Comparison of ENCODE assay signal across 8 cellular contexts in genomic region chr13:94860981-94861407, GRCh38.
DNase-seq lines count a peak whose midpoint lies in the region; ATAC-seq and TF ChIP-seq lines count a peak whose summit lies in the region.

No MANE protein-coding gene starts in this region.

- no peak for TF ChIP-seq CTCF in right atrium auricular region (IDR thresholded peaks at IDR 0.05)
- no peak for TF ChIP-seq CTCF in Loucy (conservative IDR thresholded peaks at IDR 0.05; ENCODE audit: low read length)
- TF ChIP-seq CTCF in coronary artery (IDR thresholded peaks at IDR 0.05), result no peak
- TF ChIP-seq CTCF in osteoblast (IDR thresholded peaks at IDR 0.05; ENCODE audit: extremely low read depth, low read depth, low read length), result no peak
- TF ChIP-seq CTCF in GM13976 (IDR thresholded peaks at IDR 0.05; ENCODE audit: borderline replicate concordance, control extremely low read depth, extremely low read depth, insufficient read depth, missing control alignments), result no peak

- H3K4me3 ChIP-seq in right atrium auricular region, result peak overlapping the region in 1 of 2 donors; percentile 28
- peak overlapping the region; percentile 71 for H3K4me3 ChIP-seq in Loucy (ENCODE audit: low read length, poor library complexity, severe bottlenecking)
- peak overlapping the region; percentile 56 for H3K4me3 ChIP-seq in coronary artery
- H3K4me3 ChIP-seq in osteoblast (ENCODE audit: insufficient read depth, low read length), result peak overlapping the region; percentile 77

- H3K9me3 ChIP-seq in right atrium auricular region, result no peaks in the 10 kb centered on the region
- H3K9me3 ChIP-seq in Loucy (ENCODE audit: insufficient read depth, low read depth, low read length), result no peaks in the 10 kb centered on the region
- no peaks in the 10 kb centered on the region for H3K9me3 ChIP-seq in osteoblast (ENCODE audit: low read depth, low read length)

- H3K9me2 ChIP-seq in Loucy (replicated peaks; ENCODE audit: low read depth, low read length), result no peaks in the 10 kb centered on the region

- no peaks in the 10 kb centered on the region for H3K79me2 ChIP-seq in Loucy (ENCODE audit: insufficient read depth, low read length)
- H3K79me2 ChIP-seq in osteoblast (ENCODE audit: insufficient read depth, low read length), result no peaks in the 10 kb centered on the region

- H3K36me3 ChIP-seq in right atrium auricular region, result no peaks in the 10 kb centered on the region
- H3K36me3 ChIP-seq in Loucy (ENCODE audit: insufficient read depth, low read length), result no peaks in the 10 kb centered on the region
- no peaks in the 10 kb centered on the region for H3K36me3 ChIP-seq in osteoblast (ENCODE audit: insufficient read depth, low read length)

- in situ Hi-C loops in GM13976 (cut with MboI; ENCODE audit: low sequenced_read_pairs, unreplicated experiment), result no loop called here

- H3K4me2 ChIP-seq in Loucy (ENCODE audit: low read depth, low read length, poor library complexity, severe bottlenecking) (peak overlapping the region; percentile 64), osteoblast (ENCODE audit: insufficient read depth, low read length) (peak overlapping the region; percentile 95)

- ATAC-seq in Right ventricle myocardium inferior, result peak; percentile 39
- ATAC-seq in GM19351 (IDR thresholded peaks at IDR 0.05; ENCODE audit: unreplicated experiment), result no peak

- no peak overlapping the region for H3K27ac ChIP-seq in right atrium auricular region
- H3K27ac ChIP-seq in coronary artery, result peak overlapping the region in 1 of 2 donors; percentile 53
- no peak overlapping the region for H3K27ac ChIP-seq in osteoblast (ENCODE audit: low read depth, low read length)

- H2AFZ ChIP-seq in Loucy (ENCODE audit: low read length), result peak overlapping the region; percentile 89
- peak overlapping the region; percentile 95 for H2AFZ ChIP-seq in osteoblast (ENCODE audit: low read length)

- H3K27me3 ChIP-seq in right atrium auricular region (no peaks in the 10 kb centered on the region), Loucy (ENCODE audit: insufficient read depth, low read length, poor library complexity, severe bottlenecking) (no peaks in the 10 kb centered on the region), osteoblast (ENCODE audit: insufficient read depth, low read length) (peaks cover 37% of the 10 kb centered on the region)

- no peaks in the 10 kb centered on the region for H4K20me1 ChIP-seq in Loucy (ENCODE audit: insufficient read depth, low read length, poor library complexity, severe bottlenecking)
- no peaks in the 10 kb centered on the region for H4K20me1 ChIP-seq in osteoblast (ENCODE audit: insufficient read depth, low read length)

- DNase-seq in Right ventricle myocardium inferior (ENCODE audit: missing footprints) (no peak), right atrium auricular region (ENCODE audit: low spot score) (no peak), coronary artery (ENCODE audit: low spot score) (no peak), osteoblast (ENCODE audit: insufficient read length, low spot score, missing footprints) (no peak), NCI-H1436 treated with DMSO at 0.1 percent for 48 hours (lab: John Stamatoyannopoulos, UW) (no peak), GM13976 (ENCODE audit: low spot score) (no peak)

- intact Hi-C loops in Right ventricle myocardium inferior (cut with DNase I), result no loop called here

- H3K9ac ChIP-seq in Loucy (ENCODE audit: low read depth, low read length, poor library complexity, severe bottlenecking), result peak overlapping the region; percentile 33

- peaks cover 0 to 18% of the 10 kb centered on the region in 2 donors for H3K4me1 ChIP-seq in right atrium auricular region
- H3K4me1 ChIP-seq in Loucy (ENCODE audit: insufficient read depth, low read length, poor library complexity, severe bottlenecking), result no peaks in the 10 kb centered on the region
- peaks cover 4% of the 10 kb centered on the region for H3K4me1 ChIP-seq in osteoblast (ENCODE audit: insufficient read depth, low read length)

- no peaks in the 10 kb centered on the region for H3F3A ChIP-seq in Loucy (ENCODE audit: low read depth)
